18 cellular contexts compared by ENCODE assay signal in genomic region chr2:34545486-34546136, GRCh38.
A peak's percentile ranks its signal among the peaks of the same experiment; 100 is the strongest.
DNase-seq lines count a peak whose midpoint lies in the region; TF ChIP-seq lines count a peak whose summit lies in the region.
"Had no signal": no experiment of that assay in that cellular context is flagged by ENCODE, and none has a peak within 500 bp of the region (broad histone marks: within the 10 kb centered on the region; RNA-seq: fewer than 3 reads in every experiment).

No MANE protein-coding gene starts in this region.

- H3K9me3 Mint-ChIP-seq in neural progenitor cell = peaks cover 3% of the 10 kb centered on the region

- H3K79me2 ChIP-seq in neural progenitor cell (ENCODE audit: low read depth) = no peaks in the 10 kb centered on the region

- DNase-seq in NCI-H526 (lab: John Stamatoyannopoulos, UW) (peak; percentile 22 to 24), NCI-H526 treated with DMSO at 0.1 percent for 48 hours (lab: John Stamatoyannopoulos, UW) (no peak), SK-N-DZ (ENCODE audit: low spot score) (peak; percentile 11), neural progenitor cell (ENCODE audit: low spot score) (peak; percentile 8), middle frontal gyrus (ENCODE audit: extremely low spot score, low spot score) (no peak), activated T-cell treated with anti-CD3 and anti-CD28 coated beads for 4 hours (no peak), hepatic stellate cell (ENCODE audit: low spot score) (no peak)
- DNase-seq: 8988T; CD8-positive, alpha-beta memory T cell; COR-L47; DMS153; DMS79 treated with DMSO at 0.1 percent for 48 hours; GF-D8; GOT3; H7; HFFc6 had no signal

- no peak overlapping the region for H3K27ac ChIP-seq in neural progenitor cell
- H3K27ac ChIP-seq: BLaER1 treated with 17β-estradiol and CSF1 and Interleukin-3, amounts not matched to agents 10 nM and 100 nM; HL-60 had no signal

- no peaks in the 10 kb centered on the region for H3K4me1 ChIP-seq in neural progenitor cell
- H3K4me1 ChIP-seq: BLaER1 treated with 17β-estradiol and CSF1 and Interleukin-3, amounts not matched to agents 10 nM and 100 nM had no signal

- no peak overlapping the region for H3K9ac ChIP-seq in neural progenitor cell
- H3K9ac ChIP-seq: BLaER1 treated with 17β-estradiol and CSF1 and Interleukin-3, amounts not matched to agents 10 nM and 100 nM had no signal

- H3K27me3 ChIP-seq in neural progenitor cell = no peaks in the 10 kb centered on the region
- H3K27me3 ChIP-seq: BLaER1 treated with 17β-estradiol and CSF1 and Interleukin-3, amounts not matched to agents 10 nM and 100 nM had no signal

- no peaks in the 10 kb centered on the region for H3K9me3 ChIP-seq in neural progenitor cell (ENCODE audit: low read depth)

- H3K27ac Mint-ChIP-seq in neural progenitor cell = no peak overlapping the region
- H3K27ac Mint-ChIP-seq: CD8-positive, alpha-beta memory T cell; HFFc6 had no signal

- no peaks in the 10 kb centered on the region for H3K4me1 Mint-ChIP-seq in neural progenitor cell
- H3K4me1 Mint-ChIP-seq: CD8-positive, alpha-beta memory T cell had no signal

- no peaks in the 10 kb centered on the region for H4K20me1 ChIP-seq in neural progenitor cell (ENCODE audit: low read depth)
- H4K20me1 ChIP-seq: BLaER1 treated with 17β-estradiol and CSF1 and Interleukin-3, amounts not matched to agents 10 nM and 100 nM had no signal

- no peak overlapping the region for H3K4me3 ChIP-seq in neural progenitor cell
- H3K4me3 ChIP-seq: BLaER1 treated with 17β-estradiol and CSF1 and Interleukin-3, amounts not matched to agents 10 nM and 100 nM had no signal

- H3K4me3 Mint-ChIP-seq in neural progenitor cell = no peak overlapping the region
- H3K4me3 Mint-ChIP-seq: CD8-positive, alpha-beta memory T cell; HFFc6 had no signal

- no peak for TF ChIP-seq CTCF in neural progenitor cell (IDR thresholded peaks at IDR 0.05)

- H2AFZ ChIP-seq in neural progenitor cell (replicated peaks) = peak overlapping the region; percentile 72

- no peaks in the 10 kb centered on the region for H3K36me3 ChIP-seq in neural progenitor cell
- H3K36me3 ChIP-seq: BLaER1 treated with 17β-estradiol and CSF1 and Interleukin-3, amounts not matched to agents 10 nM and 100 nM had no signal

- no peaks in the 10 kb centered on the region for H3K36me3 Mint-ChIP-seq in neural progenitor cell
- H3K36me3 Mint-ChIP-seq: CD8-positive, alpha-beta memory T cell had no signal

- H3F3A ChIP-seq in neural progenitor cell (ENCODE audit: low read depth) = no peaks in the 10 kb centered on the region

- H3K27me3 Mint-ChIP-seq in neural progenitor cell (ENCODE audit: insufficient read depth, low read depth) = no peaks in the 10 kb centered on the region

- no peak overlapping the region for H3K4me2 ChIP-seq in neural progenitor cell
- H3K4me2 ChIP-seq: BLaER1 treated with 17β-estradiol and CSF1 and Interleukin-3, amounts not matched to agents 10 nM and 100 nM had no signal

Comparison
In these comparisons a context has a peak if more than half of its experiments do, and no peak if none do; other contexts are left out.
1. DNase-seq: peak in NCI-H526 (2 of 2), SK-N-DZ (single experiment) and neural progenitor cell (single experiment); none in NCI-H526 treated with DMSO at 0.1 percent for 48 hours (single experiment), middle frontal gyrus (single experiment), activated T-cell treated with anti-CD3 and anti-CD28 coated beads for 4 hours (single experiment) and hepatic stellate cell (single experiment).